Comparison of ENCODE assay signal across 28 cellular contexts in genomic region chr20:24787621-24788020, GRCh38.
"Had no signal": no experiment of that assay in that cellular context is flagged by ENCODE, and none has a peak within 500 bp of the region (broad histone marks: within the 10 kb centered on the region; RNA-seq: fewer than 3 reads in every experiment).

No MANE protein-coding gene starts in this region.

- H3K36me3 ChIP-seq: brain microvascular endothelial cell, esophagus muscularis mucosa, gastrocnemius medialis, heart left ventricle had no signal

- H3K4me1 ChIP-seq: foreskin keratinocyte, gastrocnemius medialis, heart left ventricle had no signal

- H3K27ac ChIP-seq: brain microvascular endothelial cell, esophagus muscularis mucosa, foreskin keratinocyte, gastrocnemius medialis, heart left ventricle had no signal

- H3K9me3 ChIP-seq: esophagus muscularis mucosa, gastrocnemius medialis, heart left ventricle had no signal

- FAIRE-seq: astrocyte, bronchial epithelial cell, colon had no signal

- DNase-seq: activated CD4-positive, alpha-beta memory T cell treated with anti-CD3 and anti-CD28 coated beads for 36 hours; activated CD4-positive, alpha-beta T cell treated with anti-CD3 and anti-CD28 coated beads for 36 hours; activated CD4-positive, alpha-beta T cell treated with anti-CD3 and anti-CD28 coated beads, Interleukin-2, amount 10 ng/mL, durations not matched to agents 24 days and 14 days; activated CD4-positive, CD25-positive, alpha-beta regulatory T cell; activated CD4-positive, CD25-positive, alpha-beta regulatory T cell treated with anti-CD3 and anti-CD28 coated beads, Interleukin-2, amount 50 U/mL, for 72 hours; activated effector memory CD4-positive, alpha-beta T cell treated with Interleukin-2 at 50 U/mL for 16 hours; activated gamma-delta T cell treated with Interleukin-2 at 50 U/mL for 16 hours; activated naive CD4-positive, alpha-beta T cell treated with anti-CD3 and anti-CD28 coated beads, Interleukin-2, amount 50 U/mL, for 16 hours; activated naive CD4-positive, alpha-beta T cell treated with Interleukin-2 at 50 U/mL for 16 hours; activated T-cell treated with anti-CD3 and anti-CD28 coated beads, Interleukin-2, amount 50 U/mL, for 4 hours; amniotic stem cell; anterior cingulate cortex; brain microvascular endothelial cell; cortex of kidney; dermis blood vessel endothelial cell; effector CD4-positive, alpha-beta T cell; effector memory CD8-positive, alpha-beta T cell; erythroblast; foreskin keratinocyte; gastrocnemius medialis; glutamatergic neuron; T-helper 2 cell had no signal

- H3K4me3 ChIP-seq: esophagus muscularis mucosa, gastrocnemius medialis, heart left ventricle had no signal

- H3K27me3 ChIP-seq: brain microvascular endothelial cell, foreskin keratinocyte had no signal

- ATAC-seq: activated CD4-positive, alpha-beta T cell treated with anti-CD3 and anti-CD28 coated beads for 36 hours; activated T-cell treated with anti-CD3 and anti-CD28 coated beads, Interleukin-2, amount 50 U/mL, for 4 hours; activated T-helper 17 cell treated with anti-CD3 and anti-CD28 coated beads, Interleukin-2, amount 50 U/mL, for 72 hours; effector memory CD8-positive, alpha-beta T cell; foreskin keratinocyte; gastrocnemius medialis; heart left ventricle had no signal
